In the genomic region with DNA sequence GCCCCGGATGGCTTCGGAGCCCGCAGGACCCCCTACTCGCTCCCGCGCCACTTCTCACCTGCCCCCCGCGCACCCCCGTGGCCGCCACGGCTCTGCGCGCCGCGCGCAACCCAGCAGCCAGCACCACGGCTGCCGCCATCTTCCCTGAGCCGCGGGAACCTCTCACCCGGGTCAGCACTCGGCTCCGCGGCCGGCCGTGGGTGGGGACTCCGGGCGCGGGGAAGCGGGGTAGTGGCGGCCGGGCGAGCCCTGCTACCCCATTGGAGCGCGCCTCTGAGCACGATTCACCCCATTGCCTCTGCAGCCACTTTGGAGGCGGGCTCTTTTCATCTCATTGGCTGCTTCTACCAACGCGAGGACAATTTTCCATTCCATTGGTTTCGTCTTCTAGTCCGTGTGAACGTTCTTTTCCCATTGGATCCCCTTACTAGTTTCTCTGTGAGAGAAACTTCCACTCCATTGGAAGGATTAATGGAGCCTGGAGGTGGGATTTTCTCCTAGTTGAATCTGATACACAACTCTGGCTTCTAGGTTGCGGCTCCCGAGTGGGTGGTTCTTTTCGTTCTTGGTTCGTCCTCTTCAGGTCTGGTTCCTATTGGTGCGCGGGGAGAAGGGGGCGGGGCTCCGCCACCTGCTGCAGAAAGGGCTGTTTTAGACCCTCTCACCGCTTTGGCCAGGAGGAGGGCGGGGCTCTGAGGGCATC, we compare ENCODE assay signal across 1 cellular context.
TF ChIP-seq lines count a peak whose summit lies in the region.

HINT2 (minus strand) TSS at position 202 of the 703 bp plus-strand sequence; CDS start at position 139, 63 bp downstream.

TF ChIP-seq in HepG2, 621 proteins besides CTCF, POLR2A, EP300 and RAD21 (continued from another document and continues in another):
- TF ChIP-seq, protein P1, sequence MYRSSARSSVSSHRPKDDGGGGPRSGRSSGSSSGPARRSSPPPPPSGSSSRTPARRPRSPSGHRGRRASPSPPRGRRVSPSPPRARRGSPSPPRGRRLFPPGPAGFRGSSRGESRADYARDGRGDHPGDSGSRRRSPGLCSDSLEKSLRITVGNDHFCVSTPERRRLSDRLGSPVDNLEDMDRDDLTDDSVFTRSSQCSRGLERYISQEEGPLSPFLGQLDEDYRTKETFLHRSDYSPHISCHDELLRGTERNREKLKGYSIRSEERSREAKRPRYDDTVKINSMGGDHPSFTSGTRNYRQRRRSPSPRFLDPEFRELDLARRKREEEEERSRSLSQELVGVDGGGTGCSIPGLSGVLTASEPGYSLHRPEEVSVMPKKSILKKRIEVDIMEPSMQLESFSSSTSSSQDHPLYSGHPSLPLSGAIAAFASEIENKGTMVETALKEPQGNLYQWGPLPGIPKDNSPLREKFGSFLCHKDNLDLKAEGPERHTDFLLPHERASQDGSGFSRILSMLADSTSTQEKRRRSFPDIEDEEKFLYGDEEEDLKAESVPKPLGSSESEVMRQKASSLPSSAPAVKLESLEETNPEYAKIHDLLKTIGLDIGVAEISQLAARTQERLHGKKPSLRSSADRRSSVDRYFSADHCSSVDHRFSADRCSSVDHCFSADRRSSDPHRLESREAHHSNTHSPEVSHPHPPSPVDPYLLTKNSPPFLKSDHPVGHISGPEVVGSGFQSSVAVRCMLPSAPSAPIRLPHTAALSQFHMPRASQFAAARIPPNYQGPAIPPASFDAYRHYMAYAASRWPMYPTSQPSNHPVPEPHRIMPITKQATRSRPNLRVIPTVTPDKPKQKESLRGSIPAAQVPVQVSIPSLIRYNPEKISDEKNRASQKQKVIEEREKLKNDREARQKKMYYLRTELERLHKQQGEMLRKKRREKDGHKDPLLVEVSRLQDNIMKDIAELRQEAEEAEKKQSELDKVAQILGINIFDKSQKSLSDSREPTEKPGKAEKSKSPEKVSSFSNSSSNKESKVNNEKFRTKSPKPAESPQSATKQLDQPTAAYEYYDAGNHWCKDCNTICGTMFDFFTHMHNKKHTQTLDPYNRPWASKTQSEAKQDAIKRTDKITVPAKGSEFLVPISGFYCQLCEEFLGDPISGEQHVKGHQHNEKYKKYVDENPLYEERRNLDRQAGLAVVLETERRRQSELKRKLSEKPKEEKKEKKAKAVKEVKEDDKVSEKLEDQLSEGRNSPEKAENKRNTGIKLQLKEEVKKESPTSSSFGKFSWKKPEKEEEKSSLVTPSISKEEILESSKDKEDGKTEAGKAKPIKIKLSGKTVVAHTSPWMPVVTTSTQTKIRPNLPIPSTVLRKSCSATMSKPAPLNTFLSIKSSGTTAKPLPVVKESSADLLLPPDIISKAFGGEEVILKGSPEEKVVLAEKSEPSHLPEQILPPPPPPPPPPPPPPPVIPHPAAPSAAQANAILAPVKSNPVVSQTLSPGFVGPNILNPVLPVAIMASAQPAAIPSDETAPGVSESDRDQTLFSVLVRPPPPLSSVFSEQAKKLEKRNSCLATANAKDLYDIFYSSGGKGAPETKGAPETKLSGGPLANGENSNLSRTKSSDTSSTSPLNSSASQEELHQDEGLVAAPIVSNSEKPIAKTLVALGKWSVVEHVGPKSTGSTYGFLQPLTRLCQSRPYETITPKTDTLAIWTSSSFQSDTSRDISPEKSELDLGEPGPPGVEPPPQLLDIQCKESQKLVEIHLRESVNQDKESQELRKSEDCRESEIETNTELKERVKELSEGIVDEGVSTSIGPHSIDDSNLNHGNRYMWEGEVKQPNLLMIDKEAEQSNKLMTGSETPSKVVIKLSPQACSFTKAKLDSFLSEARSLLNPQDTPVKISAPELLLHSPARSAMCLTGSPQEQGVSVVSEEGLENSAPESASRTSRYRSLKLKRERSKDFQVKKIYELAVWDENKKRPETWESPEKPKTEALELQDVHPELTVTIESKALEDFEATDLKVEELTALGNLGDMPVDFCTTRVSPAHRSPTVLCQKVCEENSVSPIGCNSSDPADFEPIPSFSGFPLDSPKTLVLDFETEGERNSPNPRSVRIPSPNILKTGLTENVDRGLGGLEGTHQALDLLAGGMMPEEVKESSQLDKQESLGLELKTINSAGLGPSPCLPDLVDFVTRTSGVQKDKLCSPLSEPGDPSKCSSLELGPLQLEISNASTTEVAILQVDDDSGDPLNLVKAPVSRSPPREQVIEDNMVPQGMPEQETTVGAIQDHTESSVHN (CRISPR knock-in tag; IDR thresholded peaks at IDR 0.05), result 0 out of 2 replicates have a peak, but pooled peaks have one; percentile 8
- TF ChIP-seq RBM39 (IDR thresholded peaks at IDR 0.05; ENCODE audit: low read depth, low read length, poor library complexity, severe bottlenecking) (peak; percentile 93), TAF1 (CRISPR knock-in tag; IDR thresholded peaks at IDR 0.05) (peak; percentile 92), TBL1XR1 (IDR thresholded peaks at IDR 0.05; ENCODE audit: borderline replicate concordance, low read length, partially characterized antibody) (no peak), BORCS8-MEF2B (CRISPR knock-in tag; IDR thresholded peaks at IDR 0.05) (peak; percentile 22; the same call in 1 of the 2 replicates), ZMAT3 (CRISPR knock-in tag; conservative IDR thresholded peaks at IDR 0.05) (peak; percentile 74), ZMAT5 (CRISPR knock-in tag; IDR thresholded peaks at IDR 0.05; ENCODE audit: borderline replicate concordance, low read depth) (no peak), ZNF773 (CRISPR knock-in tag; IDR thresholded peaks at IDR 0.05; ENCODE audit: borderline replicate concordance) (0 out of 2 replicates have a peak, but pooled peaks have one; percentile 19), TFAP4 (IDR thresholded peaks at IDR 0.05; ENCODE audit: borderline replicate concordance, low read depth) (peak; percentile 36; the same call in 1 of the 2 replicates), ZSCAN20 (CRISPR knock-in tag; IDR thresholded peaks at IDR 0.05; ENCODE audit: borderline replicate concordance) (0 out of 2 replicates have a peak, but pooled peaks have one; percentile 30), DRAP1 (CRISPR knock-in tag; IDR thresholded peaks at IDR 0.05) (peak; percentile 70), PRDM15 (CRISPR knock-in tag; IDR thresholded peaks at IDR 0.05) (peak; percentile 36; the same call in 1 of the 2 replicates)
- TF ChIP-seq, protein P2, sequence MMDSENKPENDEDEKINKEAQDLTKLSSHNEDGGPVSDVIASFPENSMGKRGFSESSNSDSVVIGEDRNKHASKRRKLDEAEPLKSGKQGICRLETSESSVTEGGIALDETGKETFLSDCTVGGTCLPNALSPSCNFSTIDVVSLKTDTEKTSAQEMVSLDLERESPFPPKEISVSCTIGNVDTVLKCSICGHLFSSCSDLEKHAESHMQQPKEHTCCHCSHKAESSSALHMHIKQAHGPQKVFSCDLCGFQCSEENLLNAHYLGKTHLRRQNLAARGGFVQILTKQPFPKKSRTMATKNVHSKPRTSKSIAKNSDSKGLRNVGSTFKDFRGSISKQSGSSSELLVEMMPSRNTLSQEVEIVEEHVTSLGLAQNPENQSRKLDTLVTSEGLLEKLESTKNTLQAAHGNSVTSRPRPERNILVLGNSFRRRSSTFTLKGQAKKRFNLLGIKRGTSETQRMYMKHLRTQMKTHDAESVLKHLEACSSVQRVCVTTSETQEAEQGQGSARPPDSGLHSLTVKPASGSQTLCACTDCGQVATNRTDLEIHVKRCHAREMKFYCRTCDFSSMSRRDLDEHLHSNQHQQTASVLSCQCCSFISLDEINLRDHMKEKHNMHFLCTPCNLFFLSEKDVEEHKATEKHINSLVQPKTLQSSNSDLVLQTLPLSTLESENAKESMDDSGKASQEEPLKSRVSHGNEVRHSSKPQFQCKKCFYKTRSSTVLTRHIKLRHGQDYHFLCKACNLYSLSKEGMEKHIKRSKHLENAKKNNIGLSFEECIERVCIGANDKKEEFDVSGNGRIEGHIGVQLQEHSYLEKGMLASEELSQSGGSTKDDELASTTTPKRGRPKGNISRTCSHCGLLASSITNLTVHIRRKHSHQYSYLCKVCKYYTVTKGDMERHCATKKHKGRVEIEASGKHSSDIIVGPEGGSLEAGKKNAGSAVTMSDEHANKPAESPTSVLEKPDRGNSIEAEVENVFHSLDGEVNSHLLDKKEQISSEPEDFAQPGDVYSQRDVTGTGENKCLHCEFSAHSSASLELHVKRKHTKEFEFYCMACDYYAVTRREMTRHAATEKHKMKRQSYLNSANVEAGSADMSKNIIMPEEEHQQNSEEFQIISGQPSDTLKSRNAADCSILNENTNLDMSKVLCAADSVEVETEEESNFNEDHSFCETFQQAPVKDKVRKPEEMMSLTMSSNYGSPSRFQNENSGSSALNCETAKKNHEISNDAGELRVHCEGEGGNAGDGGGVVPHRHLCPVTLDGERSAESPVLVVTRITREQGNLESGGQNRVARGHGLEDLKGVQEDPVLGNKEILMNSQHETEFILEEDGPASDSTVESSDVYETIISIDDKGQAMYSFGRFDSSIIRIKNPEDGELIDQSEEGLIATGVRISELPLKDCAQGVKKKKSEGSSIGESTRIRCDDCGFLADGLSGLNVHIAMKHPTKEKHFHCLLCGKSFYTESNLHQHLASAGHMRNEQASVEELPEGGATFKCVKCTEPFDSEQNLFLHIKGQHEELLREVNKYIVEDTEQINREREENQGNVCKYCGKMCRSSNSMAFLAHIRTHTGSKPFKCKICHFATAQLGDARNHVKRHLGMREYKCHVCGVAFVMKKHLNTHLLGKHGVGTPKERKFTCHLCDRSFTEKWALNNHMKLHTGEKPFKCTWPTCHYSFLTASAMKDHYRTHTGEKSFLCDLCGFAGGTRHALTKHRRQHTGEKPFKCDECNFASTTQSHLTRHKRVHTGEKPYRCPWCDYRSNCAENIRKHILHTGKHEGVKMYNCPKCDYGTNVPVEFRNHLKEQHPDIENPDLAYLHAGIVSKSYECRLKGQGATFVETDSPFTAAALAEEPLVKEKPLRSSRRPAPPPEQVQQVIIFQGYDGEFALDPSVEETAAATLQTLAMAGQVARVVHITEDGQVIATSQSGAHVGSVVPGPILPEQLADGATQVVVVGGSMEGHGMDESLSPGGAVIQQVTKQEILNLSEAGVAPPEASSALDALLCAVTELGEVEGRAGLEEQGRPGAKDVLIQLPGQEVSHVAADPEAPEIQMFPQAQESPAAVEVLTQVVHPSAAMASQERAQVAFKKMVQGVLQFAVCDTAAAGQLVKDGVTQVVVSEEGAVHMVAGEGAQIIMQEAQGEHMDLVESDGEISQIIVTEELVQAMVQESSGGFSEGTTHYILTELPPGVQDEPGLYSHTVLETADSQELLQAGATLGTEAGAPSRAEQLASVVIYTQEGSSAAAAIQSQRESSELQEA (CRISPR knock-in tag; IDR thresholded peaks at IDR 0.05; ENCODE audit: not compliant biosample characterization), result no peak
- TF ChIP-seq, protein P3, sequence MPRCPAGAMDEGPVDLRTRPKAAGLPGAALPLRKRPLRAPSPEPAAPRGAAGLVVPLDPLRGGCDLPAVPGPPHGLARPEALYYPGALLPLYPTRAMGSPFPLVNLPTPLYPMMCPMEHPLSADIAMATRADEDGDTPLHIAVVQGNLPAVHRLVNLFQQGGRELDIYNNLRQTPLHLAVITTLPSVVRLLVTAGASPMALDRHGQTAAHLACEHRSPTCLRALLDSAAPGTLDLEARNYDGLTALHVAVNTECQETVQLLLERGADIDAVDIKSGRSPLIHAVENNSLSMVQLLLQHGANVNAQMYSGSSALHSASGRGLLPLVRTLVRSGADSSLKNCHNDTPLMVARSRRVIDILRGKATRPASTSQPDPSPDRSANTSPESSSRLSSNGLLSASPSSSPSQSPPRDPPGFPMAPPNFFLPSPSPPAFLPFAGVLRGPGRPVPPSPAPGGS (CRISPR knock-in tag; IDR thresholded peaks at IDR 0.05), result 0 out of 2 replicates have a peak, but pooled peaks have one; percentile 12
- TF ChIP-seq, protein P4, sequence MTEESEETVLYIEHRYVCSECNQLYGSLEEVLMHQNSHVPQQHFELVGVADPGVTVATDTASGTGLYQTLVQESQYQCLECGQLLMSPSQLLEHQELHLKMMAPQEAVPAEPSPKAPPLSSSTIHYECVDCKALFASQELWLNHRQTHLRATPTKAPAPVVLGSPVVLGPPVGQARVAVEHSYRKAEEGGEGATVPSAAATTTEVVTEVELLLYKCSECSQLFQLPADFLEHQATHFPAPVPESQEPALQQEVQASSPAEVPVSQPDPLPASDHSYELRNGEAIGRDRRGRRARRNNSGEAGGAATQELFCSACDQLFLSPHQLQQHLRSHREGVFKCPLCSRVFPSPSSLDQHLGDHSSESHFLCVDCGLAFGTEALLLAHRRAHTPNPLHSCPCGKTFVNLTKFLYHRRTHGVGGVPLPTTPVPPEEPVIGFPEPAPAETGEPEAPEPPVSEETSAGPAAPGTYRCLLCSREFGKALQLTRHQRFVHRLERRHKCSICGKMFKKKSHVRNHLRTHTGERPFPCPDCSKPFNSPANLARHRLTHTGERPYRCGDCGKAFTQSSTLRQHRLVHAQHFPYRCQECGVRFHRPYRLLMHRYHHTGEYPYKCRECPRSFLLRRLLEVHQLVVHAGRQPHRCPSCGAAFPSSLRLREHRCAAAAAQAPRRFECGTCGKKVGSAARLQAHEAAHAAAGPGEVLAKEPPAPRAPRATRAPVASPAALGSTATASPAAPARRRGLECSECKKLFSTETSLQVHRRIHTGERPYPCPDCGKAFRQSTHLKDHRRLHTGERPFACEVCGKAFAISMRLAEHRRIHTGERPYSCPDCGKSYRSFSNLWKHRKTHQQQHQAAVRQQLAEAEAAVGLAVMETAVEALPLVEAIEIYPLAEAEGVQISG (CRISPR knock-in tag; IDR thresholded peaks at IDR 0.05), result peak; percentile 72; the same call in 1 of the 2 replicates
